In genomic region chr17:81342062-81342699, GRCh38 we compare ENCODE assay signal across 11 cellular contexts. TPM values are rescaled to one million over a fixed set of nuclear protein-coding genes. Genes with fewer than 3 reads are reported as not detected.
DNase-seq lines count a peak whose midpoint lies in the region; ATAC-seq and TF ChIP-seq lines count a peak whose summit lies in the region.
"Had no signal": no experiment of that assay in that cellular context is flagged by ENCODE, and none has a peak within 500 bp of the region (broad histone marks: within the 10 kb centered on the region; RNA-seq: fewer than 3 reads in every experiment).

No MANE protein-coding gene starts in this region.

- peaks cover 19% of the 10 kb centered on the region for H3K36me3 Mint-ChIP-seq in osteocyte (ENCODE audit: unreplicated experiment)
- H3K36me3 Mint-ChIP-seq: memory B cell had no signal

- no peaks in the 10 kb centered on the region for H3K36me3 ChIP-seq in Peyer's patch

- H3K4me3 ChIP-seq in Peyer's patch = peak overlapping the region; percentile 55 to 89 (median 75)
- H3K4me3 ChIP-seq in fibroblast of mammary gland (ENCODE audit: control insufficient read depth, low read depth, low read length) = peak overlapping the region; percentile 39

- H3K27ac Mint-ChIP-seq in osteocyte (ENCODE audit: unreplicated experiment) = peak overlapping the region; percentile 99

- H3K9me3 ChIP-seq in Peyer's patch = no peaks in the 10 kb centered on the region

- H3K4me3 Mint-ChIP-seq in osteocyte (ENCODE audit: unreplicated experiment) = peak overlapping the region; percentile 95
- H3K4me3 Mint-ChIP-seq: memory B cell had no signal

- TF ChIP-seq CTCF in C4-2B (conservative IDR thresholded peaks at IDR 0.05) = no peak
- TF ChIP-seq CTCF in Peyer's patch (IDR thresholded peaks at IDR 0.05) = no peak
- TF ChIP-seq CTCF in fibroblast of mammary gland (conservative IDR thresholded peaks at IDR 0.05; ENCODE audit: control insufficient read depth, insufficient read depth, low read depth, low read length) = no peak
- TF ChIP-seq CTCF in osteocyte (IDR thresholded peaks at IDR 0.05) = no peak

- DNase-seq in Peyer's patch (no peak), fibroblast of mammary gland (ENCODE audit: low read depth) (peak; percentile 39), osteocyte (ENCODE audit: extremely low spot score, unreplicated experiment) (no peak), G401 (ENCODE audit: low spot score) (no peak)
- no peak for DNase-seq in activated effector memory CD4-positive, alpha-beta T cell treated with anti-CD3 and anti-CD28 coated beads, Interleukin-2, amount 50 U/mL, for 16 hours
- DNase-seq in activated CD4-positive, CD25-positive, alpha-beta regulatory T cell treated with anti-CD3 and anti-CD28 coated beads, Interleukin-2, amount 50 U/mL, for 72 hours = no peak
- DNase-seq: NCI-H510A treated with DMSO at 0.1 percent for 48 hours had no signal

- H3K4me1 ChIP-seq in Peyer's patch = peaks cover 11 to 60% (median 21%) of the 10 kb centered on the region in 4 donors

- ATAC-seq in HG02678 (IDR thresholded peaks at IDR 0.05; ENCODE audit: unreplicated experiment) = no peak

- H3K9me3 Mint-ChIP-seq in osteocyte (ENCODE audit: unreplicated experiment) = no peaks in the 10 kb centered on the region
- H3K9me3 Mint-ChIP-seq: memory B cell had no signal

- no peak for TF ChIP-seq POLR2A in Peyer's patch (IDR thresholded peaks at IDR 0.05)

- H3K27me3 Mint-ChIP-seq in osteocyte (ENCODE audit: unreplicated experiment) = no peaks in the 10 kb centered on the region

- H3K27ac ChIP-seq in C4-2B (peak overlapping the region; percentile 96), Peyer's patch (peak overlapping the region; percentile 71 to 100 (median 94))

- H3K27me3 ChIP-seq in Peyer's patch = no peaks in the 10 kb centered on the region

- in situ Hi-C loops in G401 (cut with HindIII; ENCODE audit: low sequenced_read_pairs) = no loop called here

- peaks cover 46% of the 10 kb centered on the region for H3K4me1 Mint-ChIP-seq in osteocyte (ENCODE audit: unreplicated experiment)

RNA-seq across cellular contexts. Expression of gene SLC38A10, which starts 47.1 kb away (rescaled TPM):
- total RNA-seq in Peyer's patch = 100 to 1,000 TPM; 126 to 206 (median 169) TPM
- 120 TPM in 2 replicates for total RNA-seq in osteocyte
- 76.9 and 90.6 TPM in 2 replicates for total RNA-seq in G401 (2014; rRNA removed; shearing (Covaris generic))

RNA-seq across cellular contexts. Expression of gene BAHCC1, which starts 53.1 kb away (rescaled TPM):
- 10 to 100 TPM; 11.6 to 43.0 (median 23.9) TPM for total RNA-seq in Peyer's patch
- 55.7 and 57.0 TPM in 2 replicates for total RNA-seq in osteocyte
- 5.3 and 9.6 TPM in 2 replicates for total RNA-seq in G401 (2014; rRNA removed; shearing (Covaris generic))
- total RNA-seq: activated CD8-positive, alpha-beta memory T cell treated with anti-CD3 and anti-CD28 coated beads for 36 hours had no signal
